In the genomic region with DNA sequence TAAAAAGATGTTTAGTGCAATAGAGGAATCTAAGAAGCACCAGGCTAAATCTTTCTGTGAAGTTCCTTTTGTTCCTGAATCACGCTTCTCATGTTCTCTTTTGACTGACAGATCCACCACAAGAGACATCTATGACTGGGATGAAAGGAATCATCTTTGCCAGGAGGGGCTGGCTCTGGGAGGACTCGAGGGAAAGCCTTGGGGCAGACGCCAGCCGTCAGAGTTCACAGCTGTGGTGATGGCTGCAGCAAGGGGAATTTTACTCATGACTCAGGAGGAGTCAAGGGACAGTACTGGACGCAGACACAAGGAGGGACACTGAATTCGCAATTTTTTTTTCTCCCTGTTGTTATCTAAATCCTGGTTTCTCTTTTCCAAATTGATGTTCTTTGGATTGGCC, we compare ENCODE assay signal across 12 cellular contexts. TPM values are rescaled to one million over a fixed set of nuclear protein-coding genes. Genes with fewer than 3 reads are reported as not detected.
A peak's percentile ranks its signal among the peaks of the same experiment; 100 is the strongest.
DNase-seq lines count a peak whose midpoint lies in the region; ATAC-seq, FAIRE-seq and TF ChIP-seq lines count a peak whose summit lies in the region.
"Had no signal": no experiment of that assay in that cellular context is flagged by ENCODE, and none has a peak within 500 bp of the region (broad histone marks: within the 10 kb centered on the region; RNA-seq: fewer than 3 reads in every experiment).

No MANE protein-coding gene starts in this region.

- no peaks in the 10 kb centered on the region for H3K36me3 Mint-ChIP-seq in activated CD4-positive, alpha-beta T cell treated with anti-CD3 and anti-CD28 coated beads, Interleukin-2, amount 10 ng/mL, durations not matched to agents 24 days and 14 days (ENCODE audit: low read depth)
- H3K36me3 Mint-ChIP-seq in activated naive CD8-positive, alpha-beta T cell treated with anti-CD3 and anti-CD28 coated beads, Interleukin-2, amount 50 U/mL, for 24 hours (ENCODE audit: low read depth): no peaks in the 10 kb centered on the region

- no peak for FAIRE-seq in HTR-8/SVneo (lab: Jason Lieb, UNC)

- DNase-seq in AG20443 (ENCODE audit: low spot score) (peak; percentile 51), HTR-8/SVneo (ENCODE audit: insufficient read length, low spot score) (peak; percentile 53), choroid plexus epithelial cell (ENCODE audit: low read depth) (peak; percentile 42), midbrain (lab: John Stamatoyannopoulos, UW) (peak; percentile 63)
- DNase-seq in activated CD4-positive, alpha-beta T cell treated with anti-CD3 and anti-CD28 coated beads, Interleukin-2, amount 10 ng/mL, durations not matched to agents 24 days and 14 days: no peak
- no peak for DNase-seq in activated naive CD8-positive, alpha-beta T cell treated with anti-CD3 and anti-CD28 coated beads, Interleukin-2, amount 50 U/mL, for 24 hours
- DNase-seq: left lung, MM.1S had no signal

- TF ChIP-seq CTCF in choroid plexus epithelial cell (conservative IDR thresholded peaks at IDR 0.05; ENCODE audit: low read depth, low read length): no peak

- no peak overlapping the region for H3K27ac Mint-ChIP-seq in activated CD4-positive, alpha-beta T cell treated with anti-CD3 and anti-CD28 coated beads, Interleukin-2, amount 10 ng/mL, durations not matched to agents 24 days and 14 days
- H3K27ac Mint-ChIP-seq in activated naive CD8-positive, alpha-beta T cell treated with anti-CD3 and anti-CD28 coated beads, Interleukin-2, amount 50 U/mL, for 24 hours: no peak overlapping the region

- intact Hi-C loops in activated CD4-positive, alpha-beta T cell treated with anti-CD3 and anti-CD28 coated beads, Interleukin-2, amount 10 ng/mL, durations not matched to agents 24 days and 14 days (cut with micrococcal nuclease): no loop called here

- no peak for ATAC-seq in HG03025 (IDR thresholded peaks at IDR 0.05; ENCODE audit: low FRiP score, unreplicated experiment)
- no peak for ATAC-seq in HG02840 (IDR thresholded peaks at IDR 0.05; ENCODE audit: low FRiP score, unreplicated experiment)
- no peak for ATAC-seq in activated naive CD8-positive, alpha-beta T cell treated with anti-CD3 and anti-CD28 coated beads, Interleukin-2, amount 50 U/mL, for 24 hours
- ATAC-seq: gastrocnemius medialis, left lung had no signal

- H3K4me1 Mint-ChIP-seq in activated CD4-positive, alpha-beta T cell treated with anti-CD3 and anti-CD28 coated beads, Interleukin-2, amount 10 ng/mL, durations not matched to agents 24 days and 14 days: peaks cover 4% of the 10 kb centered on the region
- peaks cover 7% of the 10 kb centered on the region for H3K4me1 Mint-ChIP-seq in activated naive CD8-positive, alpha-beta T cell treated with anti-CD3 and anti-CD28 coated beads, Interleukin-2, amount 50 U/mL, for 24 hours

- no peak overlapping the region for H3K4me3 ChIP-seq in choroid plexus epithelial cell (ENCODE audit: low read depth, low read length)
- H3K4me3 ChIP-seq: BLaER1 treated with 17β-estradiol and CSF1 and Interleukin-3, amounts not matched to agents 10 nM and 100 nM; gastrocnemius medialis; left lung had no signal

- peaks cover 4% of the 10 kb centered on the region for H3K9me3 Mint-ChIP-seq in activated CD4-positive, alpha-beta T cell treated with anti-CD3 and anti-CD28 coated beads, Interleukin-2, amount 10 ng/mL, durations not matched to agents 24 days and 14 days
- peaks cover 17% of the 10 kb centered on the region for H3K9me3 Mint-ChIP-seq in activated naive CD8-positive, alpha-beta T cell treated with anti-CD3 and anti-CD28 coated beads, Interleukin-2, amount 50 U/mL, for 24 hours

- peaks cover 3% of the 10 kb centered on the region for H3K27me3 Mint-ChIP-seq in activated CD4-positive, alpha-beta T cell treated with anti-CD3 and anti-CD28 coated beads, Interleukin-2, amount 10 ng/mL, durations not matched to agents 24 days and 14 days
- H3K27me3 Mint-ChIP-seq in activated naive CD8-positive, alpha-beta T cell treated with anti-CD3 and anti-CD28 coated beads, Interleukin-2, amount 50 U/mL, for 24 hours: no peaks in the 10 kb centered on the region

- no peak overlapping the region for H3K4me3 Mint-ChIP-seq in activated CD4-positive, alpha-beta T cell treated with anti-CD3 and anti-CD28 coated beads, Interleukin-2, amount 10 ng/mL, durations not matched to agents 24 days and 14 days
- no peak overlapping the region for H3K4me3 Mint-ChIP-seq in activated naive CD8-positive, alpha-beta T cell treated with anti-CD3 and anti-CD28 coated beads, Interleukin-2, amount 50 U/mL, for 24 hours

RNA-seq across cellular contexts. Expression of gene C3orf38, which starts 38.7 kb away (rescaled TPM):
- total RNA-seq in activated CD4-positive, alpha-beta T cell treated with anti-CD3 and anti-CD28 coated beads, Interleukin-2, amount 10 ng/mL, durations not matched to agents 24 days and 14 days: 19.9 and 24.1 TPM in 2 replicates

Comparison
In these comparisons a context has a peak if more than half of its experiments do, and no peak if none do; other contexts are left out.
1. DNase-seq: peak in AG20443 (single experiment), HTR-8/SVneo (single experiment), choroid plexus epithelial cell (single experiment) and midbrain (single experiment); none in activated CD4-positive, alpha-beta T cell treated with anti-CD3 and anti-CD28 coated beads, Interleukin-2, amount 10 ng/mL, durations not matched to agents 24 days and 14 days (single experiment) and activated naive CD8-positive, alpha-beta T cell treated with anti-CD3 and anti-CD28 coated beads, Interleukin-2, amount 50 U/mL, for 24 hours (single experiment).